9 cellular contexts compared by ENCODE assay signal in genomic region chr20:53040678-53041674, GRCh38.
A peak's percentile ranks its signal among the peaks of the same experiment; 100 is the strongest.
DNase-seq lines count a peak whose midpoint lies in the region; ATAC-seq, FAIRE-seq and TF ChIP-seq lines count a peak whose summit lies in the region.
"Had no signal": no experiment of that assay in that cellular context is flagged by ENCODE, and none has a peak within 500 bp of the region (broad histone marks: within the 10 kb centered on the region; RNA-seq: fewer than 3 reads in every experiment).

No MANE protein-coding gene starts in this region.

- no peaks in the 10 kb centered on the region for H4K20me1 ChIP-seq in GM23248 (ENCODE audit: insufficient read depth)

- WGBS in GM23248 (ENCODE audit: low coverage in 1 of 2, low lambda C conversion rate in 2 of 2, missing lambda C conversion rate in 2 of 2), 2 experiments: 37 to 38% methylated on average over 16 of the region's 16 CpGs
- WGBS in pancreas, 2 donors: 52 to 54% methylated on average over 16 of the region's 16 CpGs

- H3K4me3 ChIP-seq in GM23248 (no peak overlapping the region), pancreas (no peak overlapping the region)

- H3K9me2 ChIP-seq in GM23248 (ENCODE audit: insufficient read depth): no peaks in the 10 kb centered on the region

- H3K4me2 ChIP-seq in GM23248 (ENCODE audit: unreplicated experiment): peak overlapping the region; percentile 47

- H3K27me3 ChIP-seq in GM23248 (replicated peaks; ENCODE audit: insufficient read depth) (no peaks in the 10 kb centered on the region), pancreas (no peaks in the 10 kb centered on the region)

- peak in 3 of 4 donors; percentile 67 to 81 (median 80) for ATAC-seq in pancreas
- no peak for ATAC-seq in HG03159 (IDR thresholded peaks at IDR 0.05; ENCODE audit: unreplicated experiment)

- peak overlapping the region; percentile 59; the same call in 1 of the 2 replicates for H3K9ac ChIP-seq in GM23248

- intact Hi-C loops in pancreas (cut with DNase I): no loop called here

- FAIRE-seq in pancreas (lab: Jason Lieb, UNC) (no peak), RCC 7860 (lab: Jason Lieb, UNC) (no peak)

- in situ Hi-C loops in GM23248 (cut with MboI): no loop called here

- no peaks in the 10 kb centered on the region; the same call in 1 of the 2 replicates for H3K79me2 ChIP-seq in GM23248 (ENCODE audit: insufficient read depth)

- no peak for TF ChIP-seq CTCF in pancreas (IDR thresholded peaks at IDR 0.05)

- H3K4me1 ChIP-seq in GM23248 (ENCODE audit: insufficient read depth): peaks cover 27% of the 10 kb centered on the region
- no peaks in the 10 kb centered on the region for H3K4me1 ChIP-seq in pancreas

- DNase-seq in GM23248 (peak; percentile 69), NCI-H446 treated with DMSO at 0.1 percent for 48 hours (lab: John Stamatoyannopoulos, UW) (peak; percentile 97), dermis blood vessel endothelial cell (peak; percentile 63), pancreas (peak; percentile 16 to 64 (median 52)), GM19240 (ENCODE audit: insufficient read length, low spot score) (no peak), RCC 7860 (ENCODE audit: low spot score) (no peak), NCI-H1930 (lab: John Stamatoyannopoulos, UW) (no peak)
- DNase-seq: COR-L47 had no signal

- H3K9me3 ChIP-seq in GM23248 (ENCODE audit: low read depth): no peaks in the 10 kb centered on the region
- no peaks in the 10 kb centered on the region for H3K9me3 ChIP-seq in pancreas

- no peaks in the 10 kb centered on the region for H3F3A ChIP-seq in GM23248 (ENCODE audit: insufficient read depth)

- H3K36me3 ChIP-seq in GM23248 (ENCODE audit: low read depth) (no peaks in the 10 kb centered on the region), pancreas (no peaks in the 10 kb centered on the region)

- H2AFZ ChIP-seq in GM23248: no peak overlapping the region

- H3K27ac ChIP-seq in GM23248 (peak overlapping the region; percentile 46; the same call in 1 of the 2 replicates), pancreas (peak overlapping the region in 2 of 4 donors; percentile 10 to 39)

Comparison
In these comparisons a context has a peak if more than half of its experiments do, and no peak if none do; other contexts are left out.
1. DNase-seq: peak in GM23248 (single experiment), NCI-H446 treated with DMSO at 0.1 percent for 48 hours (single experiment), dermis blood vessel endothelial cell (single experiment) and pancreas (6 of 6); none in GM19240 (single experiment), RCC 7860 (single experiment) and NCI-H1930 (0 of 2).